In the genomic region with DNA sequence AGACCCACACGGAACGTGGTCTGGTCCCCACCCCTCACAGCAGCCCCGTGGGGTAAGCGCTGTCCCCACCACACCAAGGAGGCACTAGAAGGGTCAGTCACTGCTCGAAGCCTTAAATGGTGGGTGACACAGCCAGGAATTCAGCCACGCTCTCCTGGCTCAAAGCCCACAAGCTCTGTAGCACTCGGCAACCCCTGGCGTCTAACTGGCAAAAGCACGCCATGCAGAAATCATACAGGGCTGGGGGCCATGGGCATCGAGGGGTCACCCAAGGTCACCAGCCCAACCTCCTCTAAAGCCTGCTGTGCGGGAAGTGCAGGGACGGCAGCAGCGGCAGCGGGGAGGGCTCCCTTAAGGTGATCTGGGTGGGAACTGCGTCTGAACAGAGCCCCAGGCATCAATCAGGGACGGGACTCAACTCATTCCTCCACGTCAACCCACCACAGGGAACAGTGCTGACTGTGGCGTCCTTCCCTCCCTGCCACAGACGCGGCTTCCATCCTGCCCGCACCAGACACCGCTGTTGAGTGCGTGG, we compare ENCODE assay signal across 14 cellular contexts. TPM values are rescaled to one million over a fixed set of nuclear protein-coding genes. Genes with fewer than 3 reads are reported as not detected.
A peak's percentile ranks its signal among the peaks of the same experiment; 100 is the strongest.
DNase-seq lines count a peak whose midpoint lies in the region; ATAC-seq and TF ChIP-seq lines count a peak whose summit lies in the region.
"Had no signal": no experiment of that assay in that cellular context is flagged by ENCODE, and none has a peak within 500 bp of the region (broad histone marks: within the 10 kb centered on the region; RNA-seq: fewer than 3 reads in every experiment).

No MANE protein-coding gene starts in this region.

- intact Hi-C loops in heart right ventricle (cut with DNase I): no loop called here
- intact Hi-C loops in thyroid gland (cut with DNase I): no loop called here
- intact Hi-C loops in adrenal gland (cut with DNase I): no loop called here

- no peak overlapping the region for H3K4ac ChIP-seq in trophoblast cell (ENCODE audit: low read depth, low read length)

- H3K4me2 ChIP-seq in trophoblast cell (ENCODE audit: low read length): no peak overlapping the region

- H2AK5ac ChIP-seq in trophoblast cell (ENCODE audit: low read length): no peak overlapping the region

- ATAC-seq in WTC11 (no peak), heart right ventricle (peak in 7 of 8 donors; percentile 11 to 67 (median 22))
- ATAC-seq in activated CD4-positive, CD25-positive, alpha-beta regulatory T cell treated with anti-CD3 and anti-CD28 coated beads, Interleukin-2, amount 50 U/mL, for 24 hours: no peak
- ATAC-seq: HCT116; stimulated activated naive B cell treated with anti-CD40 and anti-IgM and Interleukin-4, amounts not matched to agents 10 μg/mL and 1 μg/mL and 100 μg/mL, for 72 hours had no signal

- H2BK120ac ChIP-seq in trophoblast cell (ENCODE audit: insufficient read depth, low read length, poor library complexity): no peak overlapping the region

- no peak overlapping the region for H4K12ac ChIP-seq in trophoblast cell (ENCODE audit: low read depth, low read length)

- H2BK12ac ChIP-seq in trophoblast cell (ENCODE audit: low read length): no peak overlapping the region

- H3K79me2 ChIP-seq in trophoblast cell (ENCODE audit: control insufficient read depth, insufficient read depth, low read length, poor library complexity): no peaks in the 10 kb centered on the region

- peak overlapping the region; percentile 78 for H3K27ac Mint-ChIP-seq in WTC11
- H3K27ac Mint-ChIP-seq: activated CD4-positive, alpha-beta T cell treated with anti-CD3 and anti-CD28 coated beads, Interleukin-2, amount 10 ng/mL, durations not matched to agents 24 days and 14 days; activated naive CD8-positive, alpha-beta T cell; stimulated activated naive B cell treated with anti-CD40 and anti-IgM and Interleukin-4, amounts not matched to agents 10 μg/mL and 1 μg/mL and 100 μg/mL, for 72 hours had no signal

- H3K27me3 ChIP-seq in heart right ventricle (no peaks in the 10 kb centered on the region), trophoblast cell (ENCODE audit: insufficient read depth, low read length) (no peaks in the 10 kb centered on the region), thyroid gland (no peaks in the 10 kb centered on the region), adrenal gland (no peaks in the 10 kb centered on the region)

- H3K14ac ChIP-seq in trophoblast cell (ENCODE audit: low read length): no peak overlapping the region

- no peak overlapping the region for H3K23ac ChIP-seq in trophoblast cell (ENCODE audit: low read length)

- H2BK5ac ChIP-seq in trophoblast cell (ENCODE audit: low read depth, low read length, poor library complexity): no peak overlapping the region

- no peak overlapping the region for H4K8ac ChIP-seq in trophoblast cell (ENCODE audit: low read depth, low read length)

- no peak overlapping the region for H2AFZ ChIP-seq in trophoblast cell (ENCODE audit: insufficient read depth, low read length, poor library complexity)

- CTCF ChIA-PET in WTC11 (lab: Charles Lee): interaction anchor here (0.8 kb wide), 1 partner anchor 28 kb away, joined by 4 read pairs; no protein-coding TSS in a partner anchor

- H3K36me3 ChIP-seq in heart right ventricle (peaks cover 0 to 38% (median 8%) of the 10 kb centered on the region in 9 donors), trophoblast cell (ENCODE audit: control insufficient read depth in 1 of 2, insufficient read depth in 2 of 2, low read length in 2 of 2) (peaks cover 24 to 29% of the 10 kb centered on the region in 2 experiments), thyroid gland (peaks cover 19% of the 10 kb centered on the region in 2 donors), adrenal gland (replicated peaks in 1 of 2) (peaks cover 0 to 23% of the 10 kb centered on the region in 2 donors)

- H3K4me3 ChIP-seq in heart right ventricle: peak overlapping the region in 3 of 10 donors; percentile 2 to 21 (median 7)
- H3K4me3 ChIP-seq in trophoblast cell (ENCODE audit: low read depth, low read length): no peak overlapping the region
- no peak overlapping the region for H3K4me3 ChIP-seq in thyroid gland (replicated peaks in 1 of 3)
- no peak overlapping the region for H3K4me3 ChIP-seq in adrenal gland

- H3K4me1 ChIP-seq in heart right ventricle: peaks cover 0 to 16% (median 9%) of the 10 kb centered on the region in 9 donors
- peaks cover 23 to 33% of the 10 kb centered on the region in 2 experiments for H3K4me1 ChIP-seq in trophoblast cell (ENCODE audit: control insufficient read depth in 1 of 2, insufficient read depth in 2 of 2, low read length in 2 of 2)
- peaks cover 44 to 53% of the 10 kb centered on the region in 2 donors for H3K4me1 ChIP-seq in thyroid gland
- no peaks in the 10 kb centered on the region for H3K4me1 ChIP-seq in adrenal gland (replicated peaks in 1 of 2)

- peaks cover 8% of the 10 kb centered on the region for H3K9me3 Mint-ChIP-seq in WTC11
- H3K9me3 Mint-ChIP-seq: activated CD4-positive, alpha-beta T cell treated with anti-CD3 and anti-CD28 coated beads, Interleukin-2, amount 10 ng/mL, durations not matched to agents 24 days and 14 days had no signal

- TF ChIP-seq POLR2A in thyroid gland (IDR thresholded peaks at IDR 0.05): no peak
- no peak for TF ChIP-seq POLR2A in adrenal gland (IDR thresholded peaks at IDR 0.05)

- H3K27ac ChIP-seq in heart right ventricle (peak overlapping the region in 1 of 10 donors; percentile 1), trophoblast cell (ENCODE audit: low read depth, low read length) (no peak overlapping the region), thyroid gland (peak overlapping the region; percentile 38 to 90 (median 88)), adrenal gland (no peak overlapping the region)
- H3K27ac ChIP-seq: skin epidermis had no signal

- no peak overlapping the region for H3K9ac ChIP-seq in trophoblast cell (ENCODE audit: low read length)

- H4K91ac ChIP-seq in trophoblast cell (ENCODE audit: low read depth, low read length): no peak overlapping the region

- TF ChIP-seq CTCF in WTC11 (IDR thresholded peaks at IDR 0.05) (no peak), heart right ventricle (IDR thresholded peaks at IDR 0.05) (no peak), thyroid gland (IDR thresholded peaks at IDR 0.05) (no peak), adrenal gland (IDR thresholded peaks at IDR 0.05) (no peak)

- H3K18ac ChIP-seq in trophoblast cell (ENCODE audit: low read length): peak overlapping the region; percentile 5

- no peak overlapping the region for H3K4me3 Mint-ChIP-seq in WTC11
- H3K4me3 Mint-ChIP-seq: activated CD4-positive, alpha-beta T cell treated with anti-CD3 and anti-CD28 coated beads, Interleukin-2, amount 10 ng/mL, durations not matched to agents 24 days and 14 days; activated naive CD8-positive, alpha-beta T cell; stimulated activated naive B cell treated with anti-CD40 and anti-IgM and Interleukin-4, amounts not matched to agents 10 μg/mL and 1 μg/mL and 100 μg/mL, for 72 hours had no signal

- H3K27me3 Mint-ChIP-seq in WTC11 (ENCODE audit: low read depth): no peaks in the 10 kb centered on the region
- H3K27me3 Mint-ChIP-seq: activated CD4-positive, alpha-beta T cell treated with anti-CD3 and anti-CD28 coated beads, Interleukin-2, amount 10 ng/mL, durations not matched to agents 24 days and 14 days; activated naive CD8-positive, alpha-beta T cell; stimulated activated naive B cell treated with anti-CD40 and anti-IgM and Interleukin-4, amounts not matched to agents 10 μg/mL and 1 μg/mL and 100 μg/mL, for 72 hours had no signal

- H3K79me1 ChIP-seq in trophoblast cell (ENCODE audit: low read length): peaks cover under 1% of the 10 kb centered on the region

- 53 to 64% methylated on average over 23 of the region's 23 CpGs for WGBS in heart right ventricle, 2 donors
- no CpG with 5 or more reads among the region's 23 CpGs for WGBS in trophoblast cell (ENCODE audit: extremely low coverage, insufficient coverage, insufficient read length)
- WGBS in thyroid gland, 2 donors: 42 to 62% methylated on average over 16 to 21 of the region's 23 CpGs
- 81 to 87% (median 85%) methylated on average over 15 to 23 of the region's 23 CpGs for WGBS in adrenal gland, 4 donors

- H3K4me1 Mint-ChIP-seq in WTC11: no peaks in the 10 kb centered on the region
- H3K4me1 Mint-ChIP-seq: activated CD4-positive, alpha-beta T cell treated with anti-CD3 and anti-CD28 coated beads, Interleukin-2, amount 10 ng/mL, durations not matched to agents 24 days and 14 days had no signal

- DNase-seq in WTC11 (ENCODE audit: low spot score): no peak
- peak in 1 of 2 donors; percentile 31 for DNase-seq in heart right ventricle
- no peak for DNase-seq in trophoblast cell
- peak; percentile 70 to 77 for DNase-seq in thyroid gland
- DNase-seq in adrenal gland: no peak
- no peak for DNase-seq in NCI-H2107 treated with DMSO at 0.1 percent for 48 hours (lab: John Stamatoyannopoulos, UW; ENCODE audit: unreplicated experiment)
- DNase-seq: activated CD4-positive, alpha-beta T cell treated with anti-CD3 and anti-CD28 coated beads, Interleukin-2, amount 10 ng/mL, durations not matched to agents 24 days and 14 days; activated T-cell treated with anti-CD3 and anti-CD28 coated beads, Interleukin-2, amount 50 U/mL, for 1 hour; NCI-H226; stimulated activated naive B cell treated with anti-CD40 and anti-IgM and Interleukin-4, amounts not matched to agents 10 μg/mL and 1 μg/mL and 100 μg/mL, for 72 hours had no signal

- H3K9me3 ChIP-seq in heart right ventricle: no peaks in the 10 kb centered on the region
- peaks cover 7% of the 10 kb centered on the region for H3K9me3 ChIP-seq in trophoblast cell (ENCODE audit: insufficient read depth, low read depth, low read length)
- no peaks in the 10 kb centered on the region for H3K9me3 ChIP-seq in thyroid gland
- no peaks in the 10 kb centered on the region for H3K9me3 ChIP-seq in adrenal gland (replicated peaks in 1 of 3)

- peaks cover 18% of the 10 kb centered on the region for H3K36me3 Mint-ChIP-seq in WTC11

- POLR2A ChIA-PET in WTC11 (lab: Charles Lee): no interaction called here

TF ChIP-seq in WTC11, 78 proteins besides CTCF, POLR2A, EP300 and RAD21 (continues in another document):
- TF ChIP-seq RORB (CRISPR knock-in tag; IDR thresholded peaks at IDR 0.05): no peak

RNA-seq across cellular contexts. Expression of gene GPER1, which starts 7.8 kb away (rescaled TPM):
- 0.28 to 0.87 TPM (median 0.41 TPM) in 3 replicates for total RNA-seq in WTC11 (2021)
- total RNA-seq in heart right ventricle: 1 to 10 TPM; 1.1 to 4.7 (median 1.7) TPM
- polyA plus RNA-seq in heart right ventricle: 1 to 10 TPM; 3.0 to 4.5 TPM
- 5.2 and 5.3 TPM in 2 replicates for polyA plus RNA-seq in trophoblast cell (2013)
- total RNA-seq in thyroid gland: 10 to 100 TPM; 12.5 to 29.2 (median 21.2) TPM
- 10 to 100 TPM in 6 of 8 donors, 1 to 10 TPM in 2; 3.5 to 44.1 (median 22.5) TPM for total RNA-seq in adrenal gland
- 10 to 100 TPM in 1 of 3 donors, 1 to 10 TPM in 2; 1.9 to 22.4 (median 9.1) TPM for polyA plus RNA-seq in adrenal gland
- total RNA-seq: activated CD4-positive, alpha-beta T cell treated with anti-CD3 and anti-CD28 coated beads, Interleukin-2, amount 10 ng/mL, durations not matched to agents 24 days and 14 days had no signal

RNA-seq across cellular contexts. Expression of gene GPR146, which starts 51.3 kb away (rescaled TPM):
- 0.87 to 1.1 TPM (median 0.92 TPM) in 3 replicates for total RNA-seq in WTC11 (2021)
- total RNA-seq in heart right ventricle: 10 to 100 TPM; 15.1 to 34.5 (median 22.7) TPM
- polyA plus RNA-seq in heart right ventricle: 10 to 100 TPM; 13.3 to 28.7 TPM
- 5.6 and 6.0 TPM in 2 replicates for polyA plus RNA-seq in trophoblast cell (2013)
- 10 to 100 TPM in 3 of 4 donors, 1 to 10 TPM in 1; 8.7 to 49.4 (median 32.7) TPM for total RNA-seq in thyroid gland
- 10 to 100 TPM in 4 of 8 donors, 1 to 10 TPM in 4; 2.8 to 17.3 (median 9.9) TPM for total RNA-seq in adrenal gland
- polyA plus RNA-seq in adrenal gland: 10 to 100 TPM in 1 of 3 donors, 1 to 10 TPM in 1, under 1 TPM in 1; 0.90 to 14.2 (median 7.9) TPM

Comparison
In these comparisons a context has a peak if more than half of its experiments do, and no peak if none do; other contexts are left out.
1. ATAC-seq: peak in heart right ventricle (7 of 8); none in WTC11 (single experiment) and activated CD4-positive, CD25-positive, alpha-beta regulatory T cell treated with anti-CD3 and anti-CD28 coated beads, Interleukin-2, amount 50 U/mL, for 24 hours (0 of 2).
2. DNase-seq: peak in thyroid gland (2 of 2); none in WTC11 (single experiment), trophoblast cell (0 of 2), adrenal gland (0 of 7) and NCI-H2107 treated with DMSO at 0.1 percent for 48 hours (single experiment).
3. H3K27ac ChIP-seq: peak in thyroid gland (3 of 3); none in trophoblast cell (single experiment) and adrenal gland (0 of 5).